ENCODE assay signal across 9 cellular contexts in genomic region chr14:21257395-21258193, GRCh38. TPM values are rescaled to one million over a fixed set of nuclear protein-coding genes. Genes with fewer than 3 reads are reported as not detected.
DNase-seq lines count a peak whose midpoint lies in the region; ATAC-seq and TF ChIP-seq lines count a peak whose summit lies in the region.
"Had no signal": no experiment of that assay in that cellular context is flagged by ENCODE, and none has a peak within 500 bp of the region (broad histone marks: within the 10 kb centered on the region; RNA-seq: fewer than 3 reads in every experiment).

No MANE protein-coding gene starts in this region.

- no peaks in the 10 kb centered on the region for H3K9me3 Mint-ChIP-seq in activated T-cell treated with anti-CD3 and anti-CD28 coated beads, Interleukin-2, amount 50 U/mL, for 24 hours

- peak; percentile 23 for ATAC-seq in SK-N-SH treated with all-trans-retinoic acid at 6 μM for 48 hours
- ATAC-seq in HG03342 (IDR thresholded peaks at IDR 0.05; ENCODE audit: unreplicated experiment) = no peak
- no peak for ATAC-seq in HG03521 (IDR thresholded peaks at IDR 0.05; ENCODE audit: unreplicated experiment)

- no peaks in the 10 kb centered on the region for H3K27me3 Mint-ChIP-seq in activated T-cell treated with anti-CD3 and anti-CD28 coated beads, Interleukin-2, amount 50 U/mL, for 24 hours

- H3K9ac ChIP-seq in skeletal muscle satellite cell (ENCODE audit: low read depth, low read length) = no peak overlapping the region

- H3K27ac Mint-ChIP-seq in activated T-cell treated with anti-CD3 and anti-CD28 coated beads, Interleukin-2, amount 50 U/mL, for 24 hours = peak overlapping the region; percentile 90

- peaks cover 79% of the 10 kb centered on the region for H3K36me3 ChIP-seq in skeletal muscle satellite cell (ENCODE audit: insufficient read depth, low read length)
- peaks cover 0 to 100% (median 62%) of the 10 kb centered on the region in 6 donors for H3K36me3 ChIP-seq in spleen

- WGBS in spleen, 5 donors = 41 to 53% (median 48%) methylated on average over 12 of the region's 12 CpGs

- H3K4me2 ChIP-seq in skeletal muscle satellite cell (ENCODE audit: low read length) = peak overlapping the region; percentile 22

- intact Hi-C loops in spleen (cut with DNase I; ENCODE audit: low total_unique reads) = no loop called here

- H3K4me1 Mint-ChIP-seq in activated T-cell treated with anti-CD3 and anti-CD28 coated beads, Interleukin-2, amount 50 U/mL, for 24 hours (ENCODE audit: low read depth) = peaks cover 85% of the 10 kb centered on the region

- no peaks in the 10 kb centered on the region for H3K27me3 ChIP-seq in skeletal muscle satellite cell (ENCODE audit: control insufficient read depth, insufficient read depth, low read length)
- no peaks in the 10 kb centered on the region for H3K27me3 ChIP-seq in spleen (replicated peaks in 1 of 7)

- TF ChIP-seq POLR2A in spleen (IDR thresholded peaks at IDR 0.05) = no peak

- TF ChIP-seq CTCF in fibroblast of mammary gland (conservative IDR thresholded peaks at IDR 0.05; ENCODE audit: control insufficient read depth, insufficient read depth, low read depth, low read length) (no peak), spleen (IDR thresholded peaks at IDR 0.05 in 8 of 11, conservative IDR thresholded peaks at IDR 0.05 in 3 of 11) (no peak)

- H3K36me3 Mint-ChIP-seq in activated T-cell treated with anti-CD3 and anti-CD28 coated beads, Interleukin-2, amount 50 U/mL, for 24 hours (ENCODE audit: low read depth) = peaks cover 97% of the 10 kb centered on the region

- H3K4me3 ChIP-seq in fibroblast of mammary gland (ENCODE audit: control insufficient read depth, low read depth, low read length) (no peak overlapping the region), skeletal muscle satellite cell (ENCODE audit: low read length) (peak overlapping the region; percentile 32), spleen (peak overlapping the region in 1 of 8 donors; percentile 43)

- peak overlapping the region; percentile 60 for H3K4me3 Mint-ChIP-seq in activated T-cell treated with anti-CD3 and anti-CD28 coated beads, Interleukin-2, amount 50 U/mL, for 24 hours

- no peak for DNase-seq in activated T-cell treated with anti-CD3 and anti-CD28 coated beads, Interleukin-2, amount 50 U/mL, for 24 hours
- DNase-seq in activated T-cell treated with anti-CD3 and anti-CD28 coated beads, Interleukin-2, amount 50 U/mL, for 48 hours = no peak
- peak; percentile 52 for DNase-seq in fibroblast of mammary gland (ENCODE audit: low read depth)
- no peak for DNase-seq in spleen

- H3K27ac ChIP-seq in spleen = peak overlapping the region in 4 of 8 donors; percentile 14 to 68 (median 48)

- H3K9me3 ChIP-seq in skeletal muscle satellite cell (replicated peaks; ENCODE audit: low read length) = no peaks in the 10 kb centered on the region
- H3K9me3 ChIP-seq in spleen = no peaks in the 10 kb centered on the region

- peaks cover 34% of the 10 kb centered on the region for H3K4me1 ChIP-seq in skeletal muscle satellite cell (ENCODE audit: control insufficient read depth, insufficient read depth, low read length)
- peaks cover 58 to 100% (median 91%) of the 10 kb centered on the region in 6 donors for H3K4me1 ChIP-seq in spleen

TF ChIP-seq in SK-N-SH treated with all-trans-retinoic acid at 6 μM for 48 hours, 23 proteins besides CTCF, POLR2A, EP300 and RAD21:
- TF ChIP-seq BACH2 (CRISPR knock-in tag; IDR thresholded peaks at IDR 0.05; ENCODE audit: borderline replicate concordance) (no peak), POU6F1 (CRISPR knock-in tag; IDR thresholded peaks at IDR 0.05; ENCODE audit: borderline replicate concordance, low read depth) (no peak), OSR1 (CRISPR knock-in tag; IDR thresholded peaks at IDR 0.05) (no peak), TCF4 (CRISPR knock-in tag; IDR thresholded peaks at IDR 0.05; ENCODE audit: borderline replicate concordance) (no peak), CSDC2 (CRISPR knock-in tag; IDR thresholded peaks at IDR 0.05) (no peak), ZFP3 (CRISPR knock-in tag; IDR thresholded peaks at IDR 0.05) (no peak), ZNF8 (CRISPR knock-in tag; IDR thresholded peaks at IDR 0.05) (no peak), ARNTL (CRISPR knock-in tag; IDR thresholded peaks at IDR 0.05; ENCODE audit: borderline replicate concordance, low read depth) (no peak), RARB (CRISPR knock-in tag; IDR thresholded peaks at IDR 0.05) (no peak), ZNF565 (CRISPR knock-in tag; conservative IDR thresholded peaks at IDR 0.05; ENCODE audit: low read depth) (no peak), TOX (CRISPR knock-in tag; IDR thresholded peaks at IDR 0.05; ENCODE audit: borderline replicate concordance) (no peak), GLIS3 (CRISPR knock-in tag; IDR thresholded peaks at IDR 0.05) (no peak), CREB5 (CRISPR knock-in tag; IDR thresholded peaks at IDR 0.05; ENCODE audit: low read depth) (no peak), CSRNP3 (CRISPR knock-in tag; IDR thresholded peaks at IDR 0.05) (no peak), PPARA (CRISPR knock-in tag; IDR thresholded peaks at IDR 0.05; ENCODE audit: borderline replicate concordance) (no peak), ISL1 (CRISPR knock-in tag; IDR thresholded peaks at IDR 0.05) (no peak), ESRRG (CRISPR knock-in tag; IDR thresholded peaks at IDR 0.05) (no peak)

RNA-seq across cellular contexts. Expression of gene HNRNPC, which starts 11.6 kb away (rescaled TPM):
- 634 and 718 TPM in 2 replicates for total RNA-seq in skeletal muscle satellite cell (2012; rRNA removed)
- 100 to 1,000 TPM; 374 to 648 (median 506) TPM for total RNA-seq in spleen
- 100 to 1,000 TPM; 497 to 824 (median 677) TPM for polyA plus RNA-seq in spleen

RNA-seq across cellular contexts. Expression of gene RPGRIP1, which starts 22.3 kb away (rescaled TPM):
- not detected in 2 replicates for total RNA-seq in skeletal muscle satellite cell (2012; rRNA removed)
- 1 to 10 TPM in 3 of 7 donors, under 1 TPM in 4; 0.33 to 4.0 (median 0.87) TPM for total RNA-seq in spleen
- 1 to 10 TPM in 1 of 3 donors, under 1 TPM in 2; 0.46 to 1.3 (median 0.61) TPM for polyA plus RNA-seq in spleen
- polyA plus RNA-seq: BJ had no signal
